16 cellular contexts compared by ENCODE assay signal in genomic region chr7:87113077-87113476, GRCh38. TPM values are rescaled to one million over a fixed set of nuclear protein-coding genes. Genes with fewer than 3 reads are reported as not detected.
DNase-seq lines count a peak whose midpoint lies in the region; ATAC-seq and TF ChIP-seq lines count a peak whose summit lies in the region.
"Had no signal": no experiment of that assay in that cellular context is flagged by ENCODE, and none has a peak within 500 bp of the region (broad histone marks: within the 10 kb centered on the region; RNA-seq: fewer than 3 reads in every experiment).

No MANE protein-coding gene starts in this region.

- ATAC-seq in GM18858 (IDR thresholded peaks at IDR 0.05; ENCODE audit: unreplicated experiment): no peak

- H3K36me3 ChIP-seq in MG63: no peaks in the 10 kb centered on the region
- H3K36me3 ChIP-seq: SJCRH30 had no signal

- H3K27me3 ChIP-seq in MG63: no peaks in the 10 kb centered on the region
- H3K27me3 ChIP-seq: SJCRH30 had no signal

- no peak for TF ChIP-seq CTCF in fibroblast of pulmonary artery (IDR thresholded peaks at IDR 0.05; ENCODE audit: low read length, missing control alignments)

- H3K9me3 ChIP-seq in MG63: no peaks in the 10 kb centered on the region
- H3K9me3 ChIP-seq: Caco-2 had no signal

- no peak overlapping the region for H3K4me3 ChIP-seq in MG63
- H3K4me3 ChIP-seq in fibroblast of pulmonary artery (replicated peaks; ENCODE audit: low read depth, low read length): no peak overlapping the region
- H3K4me3 ChIP-seq: SJCRH30 had no signal

- peak; percentile 1 for DNase-seq in MG63
- peak; percentile 63 for DNase-seq in astrocyte of the hippocampus (ENCODE audit: low read depth, low spot score)
- peak; percentile 85 for DNase-seq in fibroblast of pulmonary artery (ENCODE audit: low read depth)
- DNase-seq in stromal cell of bone marrow (ENCODE audit: low read depth): peak; percentile 8
- DNase-seq in NCI-H748 (lab: John Stamatoyannopoulos, UW; ENCODE audit: unreplicated experiment): no peak
- no peak for DNase-seq in NCI-H345 treated with DMSO at 0.1 percent for 48 hours (lab: John Stamatoyannopoulos, UW; ENCODE audit: unreplicated experiment)
- DNase-seq: Caco-2; CD4-positive, CD25-positive, alpha-beta regulatory T cell; DMS153; HCEC 1CT; NCI-H1930; NCI-H2171; NCI-H774; RPMI8226; SJCRH30 had no signal

RNA-seq across cellular contexts. Expression of gene DMTF1, which starts 39.2 kb away (rescaled TPM):
- total RNA-seq in MG63 (2014; rRNA removed; shearing (Covaris generic); ENCODE audit: low replicate concordance): 11.2 and 18.6 TPM in 2 replicates

RNA-seq across cellular contexts. Expression of gene ELAPOR2, which starts 53.6 kb away (rescaled TPM):
- not detected in 2 replicates for total RNA-seq in MG63 (2014; rRNA removed; shearing (Covaris generic); ENCODE audit: low replicate concordance)

Comparison
In these comparisons a context has a peak if more than half of its experiments do, and no peak if none do; other contexts are left out.
1. DNase-seq: peak in MG63 (single experiment), astrocyte of the hippocampus (single experiment), fibroblast of pulmonary artery (single experiment) and stromal cell of bone marrow (single experiment); none in NCI-H748 (single experiment) and NCI-H345 treated with DMSO at 0.1 percent for 48 hours (single experiment).